Comparison of ENCODE assay signal across 10 cellular contexts in genomic region chr1:8133190-8133589, GRCh38.
A peak's percentile ranks its signal among the peaks of the same experiment; 100 is the strongest.
DNase-seq lines count a peak whose midpoint lies in the region; ATAC-seq and TF ChIP-seq lines count a peak whose summit lies in the region.
"Had no signal": no experiment of that assay in that cellular context is flagged by ENCODE, and none has a peak within 500 bp of the region (broad histone marks: within the 10 kb centered on the region; RNA-seq: fewer than 3 reads in every experiment).

No MANE protein-coding gene starts in this region.

- no peaks in the 10 kb centered on the region for H3K9me3 ChIP-seq in RWPE2 (ENCODE audit: severe bottlenecking)
- H3K9me3 ChIP-seq in sigmoid colon = no peaks in the 10 kb centered on the region
- H3K9me3 ChIP-seq: BE2C had no signal

- 72 to 74% methylated on average over 5 of the region's 5 CpGs for WGBS in sigmoid colon, 2 donors

- H3K4me1 ChIP-seq in RWPE2 (ENCODE audit: insufficient read depth, poor library complexity, severe bottlenecking) = peaks cover 33% of the 10 kb centered on the region
- H3K4me1 ChIP-seq in foreskin keratinocyte = peaks cover 16% of the 10 kb centered on the region
- peaks cover 0 to 70% (median 59%) of the 10 kb centered on the region in 4 donors for H3K4me1 ChIP-seq in sigmoid colon
- H3K4me1 ChIP-seq: BE2C had no signal

- H3K4me3 Mint-ChIP-seq in activated CD8-positive, alpha-beta T cell treated with anti-CD3 and anti-CD28 coated beads for 36 hours = no peak overlapping the region

- H3K27me3 Mint-ChIP-seq in activated CD8-positive, alpha-beta T cell treated with anti-CD3 and anti-CD28 coated beads for 36 hours = peaks cover 13% of the 10 kb centered on the region

- no peak for TF ChIP-seq CTCF in RWPE2 (IDR thresholded peaks at IDR 0.05; ENCODE audit: poor library complexity, severe bottlenecking)
- TF ChIP-seq CTCF in foreskin keratinocyte (conservative IDR thresholded peaks at IDR 0.05) = no peak
- TF ChIP-seq CTCF in sigmoid colon (IDR thresholded peaks at IDR 0.05) = no peak
- TF ChIP-seq CTCF in activated CD8-positive, alpha-beta T cell treated with anti-CD3 and anti-CD28 coated beads for 36 hours (IDR thresholded peaks at IDR 0.05) = no peak

- intact Hi-C loops in sigmoid colon (cut with DNase I) = loop anchor here (10.0 kb wide), 1 partner anchor 182 kb away; the partner anchor contains the start of gene SLC45A1
- intact Hi-C loops in activated CD8-positive, alpha-beta T cell treated with anti-CD3 and anti-CD28 coated beads for 36 hours (cut with micrococcal nuclease) = no loop called here

- TF ChIP-seq POLR2A in sigmoid colon (IDR thresholded peaks at IDR 0.05) = no peak

- no peaks in the 10 kb centered on the region for H3K36me3 Mint-ChIP-seq in activated CD8-positive, alpha-beta T cell treated with anti-CD3 and anti-CD28 coated beads for 36 hours (ENCODE audit: low read depth)

- H3K27ac ChIP-seq in RWPE2 (ENCODE audit: poor library complexity, severe bottlenecking) (peak overlapping the region; percentile 85), foreskin keratinocyte (no peak overlapping the region), sigmoid colon (peak overlapping the region; percentile 85 to 93 (median 89))

- H3K36me3 ChIP-seq in RWPE2 (ENCODE audit: low read depth) (no peaks in the 10 kb centered on the region), sigmoid colon (no peaks in the 10 kb centered on the region)
- H3K36me3 ChIP-seq: BE2C had no signal

- H3K27me3 ChIP-seq in RWPE2 (ENCODE audit: insufficient read depth, poor library complexity, severe bottlenecking) (no peaks in the 10 kb centered on the region), foreskin keratinocyte (no peaks in the 10 kb centered on the region), sigmoid colon (no peaks in the 10 kb centered on the region)
- H3K27me3 ChIP-seq: BE2C had no signal

- CTCF ChIA-PET in activated CD8-positive, alpha-beta T cell treated with anti-CD3 and anti-CD28 coated beads for 36 hours (lab: Charles Lee) = interaction anchor here (0.8 to 1.6 kb wide), 3 partner anchors 10 to 428 kb away, joined by 3 to 4 read pairs (median 3); no protein-coding TSS in a partner anchor
- CTCF ChIA-PET in HEK293T (lab: Yijun Ruan, JAX) = no interaction called here

- H3K9me3 Mint-ChIP-seq in activated CD8-positive, alpha-beta T cell treated with anti-CD3 and anti-CD28 coated beads for 36 hours = no peaks in the 10 kb centered on the region

- no peak for TF ChIP-seq EP300 in sigmoid colon (IDR thresholded peaks at IDR 0.05)

- DNase-seq in Daoy (ENCODE audit: low read depth) = peak; percentile 87
- DNase-seq in RWPE2 (ENCODE audit: low spot score) = no peak
- no peak for DNase-seq in foreskin keratinocyte
- DNase-seq in sigmoid colon = peak; percentile 75
- no peak for DNase-seq in activated CD8-positive, alpha-beta T cell treated with anti-CD3 and anti-CD28 coated beads for 36 hours
- no peak for DNase-seq in HEK293T (ENCODE audit: extremely low spot score)
- no peak for DNase-seq in GM19240 (ENCODE audit: insufficient read length, low spot score)
- DNase-seq in superior temporal gyrus (ENCODE audit: extremely low spot score) = no peak
- DNase-seq: BE2C; stimulated activated naive CD8-positive, alpha-beta T cell treated with anti-CD3 and anti-CD28 coated beads, Interleukin-15, Interleukin-2, amounts not matched to agents 100 U/mL and 50 U/mL, for 24 hours had no signal

- POLR2A ChIA-PET in activated CD8-positive, alpha-beta T cell treated with anti-CD3 and anti-CD28 coated beads for 36 hours (lab: Charles Lee) = no interaction called here
- POLR2A ChIA-PET in HEK293T (lab: Yijun Ruan, JAX) = interaction anchor here (0.8 to 2.7 kb wide), 2 partner anchors 12 to 98 kb away, joined by 3 to 13 read pairs; no protein-coding TSS in a partner anchor

- H3K27ac Mint-ChIP-seq in activated CD8-positive, alpha-beta T cell treated with anti-CD3 and anti-CD28 coated beads for 36 hours = no peak overlapping the region

- H3K4me3 ChIP-seq in RWPE2 (ENCODE audit: severe bottlenecking) (no peak overlapping the region), sigmoid colon (no peak overlapping the region)

- H3K4me1 Mint-ChIP-seq in activated CD8-positive, alpha-beta T cell treated with anti-CD3 and anti-CD28 coated beads for 36 hours (ENCODE audit: low read depth) = peaks cover 7% of the 10 kb centered on the region

- ATAC-seq in RWPE2 (ENCODE audit: low read depth) = 0 out of 3 replicates have a peak, but pooled peaks have one; percentile 9
- ATAC-seq in foreskin keratinocyte = peak; percentile 14
- no peak for ATAC-seq in activated CD8-positive, alpha-beta T cell treated with anti-CD3 and anti-CD28 coated beads for 36 hours
- ATAC-seq: stimulated activated naive CD8-positive, alpha-beta T cell treated with anti-CD3 and anti-CD28 coated beads, Interleukin-15, Interleukin-2, amounts not matched to agents 100 U/mL and 50 U/mL, for 24 hours had no signal

TF ChIP-seq in HEK293T, 16 proteins besides CTCF, POLR2A, EP300 and RAD21:
- no peak for TF ChIP-seq BHLHE40 (IDR thresholded peaks at IDR 0.05; ENCODE audit: borderline replicate concordance)
- TF ChIP-seq FOXM1 (IDR thresholded peaks at IDR 0.05; ENCODE audit: borderline replicate concordance) = no peak

Comparison
In these comparisons a context has a peak if more than half of its experiments do, and no peak if none do; other contexts are left out.
1. DNase-seq: peak in Daoy (single experiment) and sigmoid colon (single experiment); none in RWPE2 (single experiment), foreskin keratinocyte (0 of 2), activated CD8-positive, alpha-beta T cell treated with anti-CD3 and anti-CD28 coated beads for 36 hours (single experiment), HEK293T (single experiment), GM19240 (single experiment) and superior temporal gyrus (single experiment).